Comparison of ENCODE assay signal across 1 cellular context in the genomic region with DNA sequence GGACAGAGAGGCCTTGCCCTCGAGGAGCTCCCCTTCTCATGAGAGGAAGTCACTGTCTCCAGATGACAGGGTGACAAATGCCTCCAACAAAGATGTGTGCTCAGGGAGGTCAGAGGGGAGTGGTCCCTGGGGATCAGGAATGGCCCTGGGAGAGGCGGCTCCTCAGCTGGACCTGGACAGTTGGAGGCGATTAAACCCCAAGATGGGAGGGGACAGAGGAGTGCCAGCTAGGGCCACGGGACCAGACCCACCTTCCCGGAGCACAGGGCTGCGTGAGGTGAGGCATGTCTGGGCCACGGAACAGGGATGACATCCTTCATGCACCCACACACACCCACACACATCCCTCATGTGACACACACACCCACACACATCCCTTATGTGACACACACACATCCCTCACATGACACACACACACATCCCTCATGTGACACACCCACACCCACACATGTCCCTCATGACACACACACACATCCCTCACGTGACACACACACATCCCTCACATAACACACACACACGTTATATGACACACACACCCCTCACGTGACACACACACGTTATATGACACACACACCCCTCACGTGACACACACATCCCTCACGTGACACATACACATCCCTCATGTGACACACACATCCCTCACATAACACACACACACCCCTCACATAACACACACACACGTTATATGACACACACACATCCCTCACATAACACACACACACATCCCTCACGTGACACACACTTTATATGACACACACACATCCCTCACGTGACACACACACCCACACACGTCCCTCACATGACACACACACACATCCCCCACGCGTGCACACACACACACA.
TF ChIP-seq lines count a peak whose summit lies in the region.

No MANE protein-coding gene starts in this region.

TF ChIP-seq in WTC11, 78 proteins besides CTCF, POLR2A, EP300 and RAD21 (continued from another document):
- TF ChIP-seq USF1 (CRISPR knock-in tag; IDR thresholded peaks at IDR 0.05) = no peak
- TF ChIP-seq SP1 (CRISPR knock-in tag; conservative IDR thresholded peaks at IDR 0.05) = no peak
- TF ChIP-seq, protein P1, sequence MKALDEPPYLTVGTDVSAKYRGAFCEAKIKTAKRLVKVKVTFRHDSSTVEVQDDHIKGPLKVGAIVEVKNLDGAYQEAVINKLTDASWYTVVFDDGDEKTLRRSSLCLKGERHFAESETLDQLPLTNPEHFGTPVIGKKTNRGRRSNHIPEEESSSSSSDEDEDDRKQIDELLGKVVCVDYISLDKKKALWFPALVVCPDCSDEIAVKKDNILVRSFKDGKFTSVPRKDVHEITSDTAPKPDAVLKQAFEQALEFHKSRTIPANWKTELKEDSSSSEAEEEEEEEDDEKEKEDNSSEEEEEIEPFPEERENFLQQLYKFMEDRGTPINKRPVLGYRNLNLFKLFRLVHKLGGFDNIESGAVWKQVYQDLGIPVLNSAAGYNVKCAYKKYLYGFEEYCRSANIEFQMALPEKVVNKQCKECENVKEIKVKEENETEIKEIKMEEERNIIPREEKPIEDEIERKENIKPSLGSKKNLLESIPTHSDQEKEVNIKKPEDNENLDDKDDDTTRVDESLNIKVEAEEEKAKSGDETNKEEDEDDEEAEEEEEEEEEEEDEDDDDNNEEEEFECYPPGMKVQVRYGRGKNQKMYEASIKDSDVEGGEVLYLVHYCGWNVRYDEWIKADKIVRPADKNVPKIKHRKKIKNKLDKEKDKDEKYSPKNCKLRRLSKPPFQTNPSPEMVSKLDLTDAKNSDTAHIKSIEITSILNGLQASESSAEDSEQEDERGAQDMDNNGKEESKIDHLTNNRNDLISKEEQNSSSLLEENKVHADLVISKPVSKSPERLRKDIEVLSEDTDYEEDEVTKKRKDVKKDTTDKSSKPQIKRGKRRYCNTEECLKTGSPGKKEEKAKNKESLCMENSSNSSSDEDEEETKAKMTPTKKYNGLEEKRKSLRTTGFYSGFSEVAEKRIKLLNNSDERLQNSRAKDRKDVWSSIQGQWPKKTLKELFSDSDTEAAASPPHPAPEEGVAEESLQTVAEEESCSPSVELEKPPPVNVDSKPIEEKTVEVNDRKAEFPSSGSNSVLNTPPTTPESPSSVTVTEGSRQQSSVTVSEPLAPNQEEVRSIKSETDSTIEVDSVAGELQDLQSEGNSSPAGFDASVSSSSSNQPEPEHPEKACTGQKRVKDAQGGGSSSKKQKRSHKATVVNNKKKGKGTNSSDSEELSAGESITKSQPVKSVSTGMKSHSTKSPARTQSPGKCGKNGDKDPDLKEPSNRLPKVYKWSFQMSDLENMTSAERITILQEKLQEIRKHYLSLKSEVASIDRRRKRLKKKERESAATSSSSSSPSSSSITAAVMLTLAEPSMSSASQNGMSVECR (CRISPR knock-in tag; IDR thresholded peaks at IDR 0.05; ENCODE audit: borderline replicate concordance) = no peak
- TF ChIP-seq ETV6 (CRISPR knock-in tag; IDR thresholded peaks at IDR 0.05) = no peak
- TF ChIP-seq, protein P2, sequence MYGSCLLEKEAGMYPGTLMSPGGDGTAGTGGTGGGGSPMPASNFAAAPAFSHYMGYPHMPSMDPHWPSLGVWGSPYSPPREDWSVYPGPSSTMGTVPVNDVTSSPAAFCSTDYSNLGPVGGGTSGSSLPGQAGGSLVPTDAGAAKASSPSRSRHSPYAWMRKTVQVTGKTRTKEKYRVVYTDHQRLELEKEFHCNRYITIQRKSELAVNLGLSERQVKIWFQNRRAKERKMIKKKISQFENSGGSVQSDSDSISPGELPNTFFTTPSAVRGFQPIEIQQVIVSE (CRISPR knock-in tag; IDR thresholded peaks at IDR 0.05; ENCODE audit: borderline replicate concordance) = no peak
- no peak for TF ChIP-seq NR3C1 (CRISPR knock-in tag; conservative IDR thresholded peaks at IDR 0.05; ENCODE audit: low read depth)
- no peak for TF ChIP-seq ZNF263 (CRISPR knock-in tag; IDR thresholded peaks at IDR 0.05; ENCODE audit: low read depth)
